Comparison of ENCODE assay signal across 18 cellular contexts in the genomic region with DNA sequence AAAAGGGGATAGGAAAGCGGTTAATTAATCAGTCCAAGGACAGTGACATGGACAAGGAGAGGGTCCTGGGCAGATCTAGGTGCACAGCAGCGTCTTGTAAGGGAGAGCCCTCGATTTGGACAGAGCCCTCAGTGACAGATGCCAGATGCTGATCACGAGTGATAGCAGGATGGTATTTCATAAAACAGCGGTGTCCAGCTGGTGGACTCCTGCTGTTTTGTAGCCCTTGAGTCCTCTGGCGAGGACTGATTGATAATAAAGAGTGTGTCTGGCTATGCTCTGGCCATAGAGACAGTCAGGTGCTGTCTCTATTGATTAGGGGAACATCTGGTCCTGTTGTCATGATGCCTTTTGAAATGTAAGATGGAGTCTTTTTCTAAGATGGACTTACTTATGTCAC.
DNase-seq lines count a peak whose midpoint lies in the region; ATAC-seq and TF ChIP-seq lines count a peak whose summit lies in the region.
"Had no signal": no experiment of that assay in that cellular context is flagged by ENCODE, and none has a peak within 500 bp of the region (broad histone marks: within the 10 kb centered on the region; RNA-seq: fewer than 3 reads in every experiment).

No MANE protein-coding gene starts in this region.

- H3K9me3 ChIP-seq in CD4-positive, alpha-beta T cell (ENCODE audit: control insufficient read depth, low read length) = no peaks in the 10 kb centered on the region
- peaks cover 0 to 5% of the 10 kb centered on the region in 2 donors for H3K9me3 ChIP-seq in left lung
- H3K9me3 ChIP-seq: BE2C had no signal

- no peak for TF ChIP-seq CTCF in CD4-positive, alpha-beta T cell (IDR thresholded peaks at IDR 0.05)
- no peak for TF ChIP-seq CTCF in left lung (IDR thresholded peaks at IDR 0.05)

- no peaks in the 10 kb centered on the region for H3K36me3 Mint-ChIP-seq in CD4-positive, alpha-beta T cell (ENCODE audit: low read depth)
- peaks cover 0 to 3% (median 0%) of the 10 kb centered on the region in 3 donors for H3K36me3 Mint-ChIP-seq in naive thymus-derived CD8-positive, alpha-beta T cell

- CTCF ChIA-PET in CD4-positive, alpha-beta T cell (lab: Charles Lee) = interaction anchor here (1.9 kb wide), 1 partner anchor 169 kb away, joined by 6 read pairs; no protein-coding TSS in a partner anchor

- intact Hi-C loops in CD4-positive, alpha-beta T cell (cut with DNase I, micrococcal nuclease) = loop anchor here (5.0 kb wide), 2 partner anchors 143 to 157 kb away; no protein-coding TSS in a partner anchor
- intact Hi-C loops in left lung (cut with DNase I) = no loop called here

- no peaks in the 10 kb centered on the region for H3K27me3 ChIP-seq in CD4-positive, alpha-beta T cell (ENCODE audit: control insufficient read depth, insufficient read depth, low read length)
- H3K27me3 ChIP-seq in left lung = no peaks in the 10 kb centered on the region
- H3K27me3 ChIP-seq: BE2C had no signal

- no peak overlapping the region for H3K27ac ChIP-seq in CD4-positive, alpha-beta T cell (ENCODE audit: low read depth, low read length)
- no peak overlapping the region for H3K27ac ChIP-seq in left lung
- H3K27ac ChIP-seq: GM23248 had no signal

- no peak overlapping the region for H3K4me3 ChIP-seq in left lung
- H3K4me3 ChIP-seq: GM23248 had no signal

- no peaks in the 10 kb centered on the region for H3K36me3 ChIP-seq in left lung
- H3K36me3 ChIP-seq: BE2C had no signal

- POLR2A ChIA-PET in CD4-positive, alpha-beta T cell (lab: Charles Lee) = no interaction called here
- POLR2A ChIA-PET in naive thymus-derived CD8-positive, alpha-beta T cell (lab: Charles Lee) = interaction anchor here (1.0 to 2.4 kb wide), 4 partner anchors 8 to 169 kb away, joined by 5 to 11 read pairs (median 8); no protein-coding TSS in a partner anchor

- H3K4me1 Mint-ChIP-seq in CD4-positive, alpha-beta T cell (ENCODE audit: low read depth) = peaks cover 79% of the 10 kb centered on the region
- peaks cover 32 to 78% (median 65%) of the 10 kb centered on the region in 4 donors for H3K4me1 Mint-ChIP-seq in naive thymus-derived CD8-positive, alpha-beta T cell

- ATAC-seq in CD4-positive, alpha-beta T cell (ENCODE audit: poor library complexity) = no peak
- no peak for ATAC-seq in naive thymus-derived CD8-positive, alpha-beta T cell
- ATAC-seq in HG03175 (IDR thresholded peaks at IDR 0.05; ENCODE audit: unreplicated experiment) (no peak), left lung (no peak)
- ATAC-seq: HCT116 had no signal

- no peak for DNase-seq in CD4-positive, alpha-beta T cell
- peak; percentile 39 for DNase-seq in COLO668 (lab: John Stamatoyannopoulos, UW; ENCODE audit: unreplicated experiment)
- peak; percentile 98 for DNase-seq in SK-N-DZ (ENCODE audit: low spot score)
- no peak for DNase-seq in naive thymus-derived CD8-positive, alpha-beta T cell
- DNase-seq in left lung = no peak
- DNase-seq in NCI-H82 treated with DMSO at 0.1 percent for 48 hours (lab: John Stamatoyannopoulos, UW; ENCODE audit: unreplicated experiment) = no peak
- DNase-seq: BE2C, GF-D8, GM23248, MV-4-11, NCI-H1436, NCI-H2081, NCI-H510A treated with DMSO at 0.1 percent for 48 hours, OCI-M1, SIG-M5, SW 1271 had no signal

- H3K27ac Mint-ChIP-seq in CD4-positive, alpha-beta T cell = peak overlapping the region; percentile 81
- peak overlapping the region in 7 of 10 donors; percentile 0 to 89 (median 41) for H3K27ac Mint-ChIP-seq in naive thymus-derived CD8-positive, alpha-beta T cell

- peaks cover 2% of the 10 kb centered on the region for H3K9me3 Mint-ChIP-seq in CD4-positive, alpha-beta T cell
- peaks cover 0 to 11% (median 0%) of the 10 kb centered on the region in 9 donors for H3K9me3 Mint-ChIP-seq in naive thymus-derived CD8-positive, alpha-beta T cell

- no peaks in the 10 kb centered on the region for H3K4me1 ChIP-seq in left lung
- H3K4me1 ChIP-seq: BE2C had no signal

- H3K27me3 Mint-ChIP-seq in CD4-positive, alpha-beta T cell = no peaks in the 10 kb centered on the region
- no peaks in the 10 kb centered on the region for H3K27me3 Mint-ChIP-seq in naive thymus-derived CD8-positive, alpha-beta T cell

- no peak overlapping the region for H3K4me3 Mint-ChIP-seq in CD4-positive, alpha-beta T cell
- H3K4me3 Mint-ChIP-seq in naive thymus-derived CD8-positive, alpha-beta T cell = peak overlapping the region in 2 of 10 donors; percentile 18 to 24

Comparison
In these comparisons a context has a peak if more than half of its experiments do, and no peak if none do; other contexts are left out.
1. DNase-seq: peak in COLO668 (single experiment) and SK-N-DZ (single experiment); none in CD4-positive, alpha-beta T cell (0 of 10), naive thymus-derived CD8-positive, alpha-beta T cell (0 of 10), left lung (0 of 2) and NCI-H82 treated with DMSO at 0.1 percent for 48 hours (single experiment).
2. intact Hi-C loops: an anchor here in CD4-positive, alpha-beta T cell (5.0 kb wide); none called in left lung.